ENCODE assay signal across 17 cellular contexts in the genomic region with DNA sequence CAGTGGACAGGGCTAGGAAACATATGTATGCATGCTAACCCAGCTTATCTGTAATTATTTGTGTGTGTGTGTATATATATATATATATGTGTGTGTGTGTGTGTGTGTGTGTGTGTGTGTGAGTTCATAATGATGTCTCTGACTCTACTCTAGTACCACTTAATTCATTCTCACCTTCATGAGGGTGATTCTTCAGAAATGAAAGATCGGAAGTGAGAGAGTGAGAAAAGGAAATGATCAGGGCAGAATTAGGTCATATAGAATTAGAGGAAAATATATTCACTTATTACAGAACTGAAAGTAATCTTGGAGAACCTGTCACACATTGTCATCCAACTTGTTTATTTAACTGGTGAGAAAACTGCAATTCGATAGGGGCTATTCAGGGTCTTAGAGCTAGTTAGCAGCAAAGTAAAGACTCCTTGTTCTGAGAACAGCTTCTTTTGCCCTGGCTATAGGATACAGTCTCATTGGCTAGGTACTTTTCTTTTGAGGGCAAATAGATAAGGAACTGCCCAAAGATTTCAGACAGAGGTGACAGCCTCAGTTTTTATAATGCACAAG. TPM values are rescaled to one million over a fixed set of nuclear protein-coding genes. Genes with fewer than 3 reads are reported as not detected.
"Had no signal": no experiment of that assay in that cellular context is flagged by ENCODE, and none has a peak within 500 bp of the region (broad histone marks: within the 10 kb centered on the region; RNA-seq: fewer than 3 reads in every experiment).

No MANE protein-coding gene starts in this region.

- H3K27me3 ChIP-seq: right atrium auricular region, transverse colon had no signal

- H3K9me3 Mint-ChIP-seq: activated naive CD8-positive, alpha-beta T cell treated with anti-CD3 and anti-CD28 coated beads, Interleukin-2, amount 10 ng/mL, durations not matched to agents 7 days and 5 days had no signal

- H3K27ac ChIP-seq: epithelial cell of prostate, right atrium auricular region, skin epidermis, transverse colon had no signal

- H3K9me3 ChIP-seq: right atrium auricular region, transverse colon had no signal

- H3K4me3 Mint-ChIP-seq: activated CD4-positive, alpha-beta T cell treated with anti-CD3 and anti-CD28 coated beads for 36 hours; activated CD8-positive, alpha-beta T cell treated with anti-CD3 and anti-CD28 coated beads, Interleukin-2, amount 10 ng/mL, durations not matched to agents 7 days and 5 days; activated naive CD8-positive, alpha-beta T cell treated with anti-CD3 and anti-CD28 coated beads, Interleukin-2, amount 10 ng/mL, durations not matched to agents 7 days and 5 days had no signal

- H3K36me3 ChIP-seq: right atrium auricular region, transverse colon had no signal

- ATAC-seq: activated CD4-positive, alpha-beta T cell treated with anti-CD3 and anti-CD28 coated beads for 36 hours; activated CD8-positive, alpha-beta T cell treated with anti-CD3 and anti-CD28 coated beads, Interleukin-2, amount 10 ng/mL, durations not matched to agents 7 days and 5 days had no signal

- H3K4me1 ChIP-seq: right atrium auricular region, transverse colon had no signal

- H3K27ac Mint-ChIP-seq: activated CD4-positive, alpha-beta T cell treated with anti-CD3 and anti-CD28 coated beads for 36 hours; activated CD8-positive, alpha-beta T cell treated with anti-CD3 and anti-CD28 coated beads, Interleukin-2, amount 10 ng/mL, durations not matched to agents 7 days and 5 days; activated naive CD8-positive, alpha-beta T cell treated with anti-CD3 and anti-CD28 coated beads, Interleukin-2, amount 10 ng/mL, durations not matched to agents 7 days and 5 days; progenitor cell of endocrine pancreas had no signal

- H3K4me3 ChIP-seq: right atrium auricular region, skin epidermis, transverse colon had no signal

- DNase-seq: activated CD4-positive, alpha-beta T cell treated with anti-CD3 and anti-CD28 coated beads for 36 hours; activated CD8-positive, alpha-beta T cell treated with anti-CD3 and anti-CD28 coated beads, Interleukin-2, amount 10 ng/mL, durations not matched to agents 7 days and 5 days; activated naive CD4-positive, alpha-beta T cell; activated naive CD8-positive, alpha-beta T cell treated with anti-CD3 and anti-CD28 coated beads, Interleukin-2, amount 10 ng/mL, durations not matched to agents 7 days and 5 days; anterior cingulate cortex; cerebellar nuclear complex; foreskin melanocyte; kidney glomerular epithelial cell; stimulated activated CD4-positive, alpha-beta T cell treated with anti-CD3 and anti-CD28 coated beads, Interleukin-15, amount 100 ng/mL, for 24 hours; stimulated activated CD4-positive, alpha-beta T cell treated with anti-CD3 and anti-CD28 coated beads, Interleukin-4, amount 100 ng/mL, for 1 hour; stimulated activated naive CD4-positive, alpha-beta T cell treated with Interleukin-2 at 50 U/mL for 16 hours; transverse colon had no signal

- H3K4me1 Mint-ChIP-seq: activated naive CD8-positive, alpha-beta T cell treated with anti-CD3 and anti-CD28 coated beads, Interleukin-2, amount 10 ng/mL, durations not matched to agents 7 days and 5 days had no signal

- H3K36me3 Mint-ChIP-seq: activated naive CD8-positive, alpha-beta T cell treated with anti-CD3 and anti-CD28 coated beads, Interleukin-2, amount 10 ng/mL, durations not matched to agents 7 days and 5 days had no signal

RNA-seq across cellular contexts. Expression of a gene that starts 58.8 kb away (rescaled TPM):
- polyA plus RNA-seq: neural cell had no signal
